Comparison of ENCODE assay signal across 8 cellular contexts in the genomic region with DNA sequence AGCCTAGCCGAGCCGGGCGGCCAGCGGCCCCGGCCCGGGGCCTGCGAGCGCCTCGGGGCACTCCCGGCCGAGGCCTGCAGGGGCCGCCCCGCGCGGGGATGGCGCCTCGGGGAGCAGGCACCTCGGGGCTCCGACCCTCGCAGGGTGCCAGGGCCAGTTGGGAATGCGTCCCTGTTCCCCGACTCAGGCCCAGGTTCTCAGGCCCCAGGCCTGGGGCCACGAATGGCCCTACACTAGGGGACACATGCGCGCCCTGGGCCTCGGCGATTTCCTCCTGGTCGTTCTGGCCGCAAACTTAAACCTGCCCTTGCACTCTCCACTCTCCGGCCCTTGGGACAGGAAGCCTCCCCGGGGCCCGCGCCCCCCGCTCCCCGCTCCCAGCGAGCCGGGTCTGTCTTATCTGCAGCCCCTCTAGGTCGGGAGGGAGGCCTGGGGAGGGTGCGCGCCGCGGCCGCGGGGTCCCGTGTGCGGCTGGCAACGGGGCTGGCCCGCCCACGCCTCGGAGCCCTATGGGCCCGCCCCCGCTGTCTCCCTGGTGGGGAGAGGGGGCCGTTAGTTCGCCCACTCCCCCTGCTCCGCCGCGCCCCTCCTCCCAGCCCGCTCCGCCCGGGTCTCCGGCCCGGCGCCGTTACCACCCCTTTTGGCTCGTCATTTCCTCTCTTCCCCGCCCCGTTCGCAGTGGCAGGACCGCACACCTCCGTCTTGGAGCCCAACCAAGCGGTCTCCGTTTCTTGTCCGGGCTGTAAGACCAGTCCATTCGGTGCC. TPM values are rescaled to one million over a fixed set of nuclear protein-coding genes. Genes with fewer than 3 reads are reported as not detected.
DNase-seq lines count a peak whose midpoint lies in the region; ATAC-seq, FAIRE-seq and TF ChIP-seq lines count a peak whose summit lies in the region.

No MANE protein-coding gene starts in this region.

- no peaks in the 10 kb centered on the region for H3K27me3 ChIP-seq in astrocyte (ENCODE audit: insufficient read depth, low read length)
- no peaks in the 10 kb centered on the region for H3K27me3 ChIP-seq in hepatocyte

- H3K4me1 ChIP-seq in astrocyte (ENCODE audit: insufficient read depth, low read length) (peaks cover 9% of the 10 kb centered on the region), hepatocyte (ENCODE audit: insufficient read depth) (peaks cover 15% of the 10 kb centered on the region)

- H3K9me3 Mint-ChIP-seq in astrocyte (ENCODE audit: unreplicated experiment) = no peaks in the 10 kb centered on the region

- H2AFZ ChIP-seq in astrocyte (ENCODE audit: low read depth, low read length) = peak overlapping the region; percentile 67
- peak overlapping the region; percentile 61 for H2AFZ ChIP-seq in hepatocyte

- H3K9me3 ChIP-seq in astrocyte (ENCODE audit: insufficient read depth, low read depth, low read length) = no peaks in the 10 kb centered on the region
- no peaks in the 10 kb centered on the region for H3K9me3 ChIP-seq in hepatocyte (ENCODE audit: low read depth)

- H4K20me1 ChIP-seq in astrocyte (ENCODE audit: insufficient read depth, low read length) = peaks cover 39% of the 10 kb centered on the region
- peaks cover 32% of the 10 kb centered on the region for H4K20me1 ChIP-seq in hepatocyte (ENCODE audit: insufficient read depth, poor library complexity, severe bottlenecking)

- TF ChIP-seq CTCF in astrocyte (IDR thresholded peaks at IDR 0.05; ENCODE audit: insufficient read depth, low read depth, low read length) = no peak
- TF ChIP-seq CTCF in hepatocyte (IDR thresholded peaks at IDR 0.05; ENCODE audit: poor library complexity) = peak; percentile 36
- peak; percentile 21 for TF ChIP-seq CTCF in retinal pigment epithelial cell (conservative IDR thresholded peaks at IDR 0.05; ENCODE audit: low read depth, low read length)

- peaks cover 53% of the 10 kb centered on the region for H3K79me2 ChIP-seq in astrocyte (ENCODE audit: insufficient read depth, low read length)
- H3K79me2 ChIP-seq in hepatocyte = peaks cover 58% of the 10 kb centered on the region

- H3K4me2 ChIP-seq in astrocyte (ENCODE audit: low read length) (peak overlapping the region; percentile 99), hepatocyte (peak overlapping the region; percentile 93)

- H3K4me3 Mint-ChIP-seq in astrocyte (ENCODE audit: unreplicated experiment) = peak overlapping the region; percentile 86

- peaks cover 21% of the 10 kb centered on the region for H3K4me1 Mint-ChIP-seq in astrocyte (ENCODE audit: low read depth, unreplicated experiment)

- H3K27me3 Mint-ChIP-seq in astrocyte (ENCODE audit: low read depth, unreplicated experiment) = no peaks in the 10 kb centered on the region

- H3K9ac ChIP-seq in astrocyte (ENCODE audit: low read length) = peak overlapping the region; percentile 99

- H3K4me3 ChIP-seq in astrocyte (ENCODE audit: insufficient read depth, low read depth, low read length) (peak overlapping the region; percentile 81), hepatocyte (peak overlapping the region; percentile 88), retinal pigment epithelial cell (ENCODE audit: low read length) (peak overlapping the region; percentile 86)

- H3K36me3 Mint-ChIP-seq in astrocyte (ENCODE audit: low read depth, unreplicated experiment) = no peaks in the 10 kb centered on the region

- peak; percentile 92 for FAIRE-seq in GM12891 (lab: Jason Lieb, UNC)
- FAIRE-seq in astrocyte (lab: Jason Lieb, UNC) = no peak

- ATAC-seq in HG02798 (IDR thresholded peaks at IDR 0.05; ENCODE audit: poor library complexity, unreplicated experiment) = peak; percentile 30
- no peak for ATAC-seq in HG03469 (IDR thresholded peaks at IDR 0.05; ENCODE audit: unreplicated experiment)

- no peaks in the 10 kb centered on the region for H3K9me2 ChIP-seq in hepatocyte (replicated peaks; ENCODE audit: insufficient read depth)

- peak; percentile 91 for TF ChIP-seq POLR2A in GM12891 (IDR thresholded peaks at IDR 0.05; ENCODE audit: low read depth, low read length)

- under 1% methylated on average over 43 of the region's 74 CpGs for WGBS in hepatocyte (ENCODE audit: low lambda C conversion rate, missing lambda C conversion rate)

- H3K27ac ChIP-seq in astrocyte (ENCODE audit: low read depth, low read length) (peak overlapping the region; percentile 95), hepatocyte (peak overlapping the region; percentile 99)

- H3K36me3 ChIP-seq in astrocyte (ENCODE audit: insufficient read depth, low read length) = peaks cover 6% of the 10 kb centered on the region
- no peaks in the 10 kb centered on the region for H3K36me3 ChIP-seq in hepatocyte (replicated peaks; ENCODE audit: insufficient read depth, low read depth)

- peak overlapping the region; percentile 95 for H3K27ac Mint-ChIP-seq in astrocyte (ENCODE audit: unreplicated experiment)

- DNase-seq in GM12891 (ENCODE audit: insufficient read length, low spot score) = peak; percentile 30
- DNase-seq in NCI-H146 treated with DMSO at 0.1 percent for 48 hours (lab: John Stamatoyannopoulos, UW; ENCODE audit: unreplicated experiment) = peak; percentile 83
- peak; percentile 76 for DNase-seq in T-helper 9 cell
- DNase-seq in astrocyte (ENCODE audit: low read depth) = peak; percentile 70
- DNase-seq in hepatocyte (ENCODE audit: low spot score) = peak; percentile 92
- DNase-seq in retinal pigment epithelial cell (ENCODE audit: low read depth) = peak; percentile 68

TF ChIP-seq in GM12891, 5 proteins besides CTCF, POLR2A, EP300 and RAD21:
- peak; percentile 92 for TF ChIP-seq TAF1 (IDR thresholded peaks at IDR 0.05; ENCODE audit: low read depth, low read length)
- no peak for TF ChIP-seq PAX5 (IDR thresholded peaks at IDR 0.05; ENCODE audit: insufficient read depth, low read length, severe bottlenecking)
- peak; percentile 29; the same call in 1 of the 2 replicates for TF ChIP-seq SPI1 (IDR thresholded peaks at IDR 0.05; ENCODE audit: low read depth, low read length)
- TF ChIP-seq POU2F2 (IDR thresholded peaks at IDR 0.05; ENCODE audit: low read depth, low read length) = peak; percentile 56; the same call in 1 of the 2 replicates
- TF ChIP-seq POLR2AphosphoS5 (IDR thresholded peaks at IDR 0.05; ENCODE audit: low read depth, low read length) = peak; percentile 89

RNA-seq across cellular contexts. Expression of gene NFYA, which starts 0.6 kb away (rescaled TPM):
- polyA plus RNA-seq in GM12891 (2012; ENCODE audit: low read depth, missing spikeins) = 15.7 TPM
- total RNA-seq in astrocyte (26.7 and 27.8 TPM in 2 replicates), hepatocyte (25.2 TPM in 2 replicates)
- 16.8 and 18.7 TPM in 2 replicates for polyA plus RNA-seq in hepatocyte

RNA-seq across cellular contexts. Expression of gene OARD1, which starts 1.2 kb away (rescaled TPM):
- 41.3 TPM for polyA plus RNA-seq in GM12891 (2012; ENCODE audit: low read depth, missing spikeins)
- total RNA-seq in astrocyte (10.6 and 14.3 TPM in 2 replicates), hepatocyte (28.0 and 31.2 TPM in 2 replicates)
- polyA plus RNA-seq in hepatocyte = 37.7 and 46.4 TPM in 2 replicates

RNA-seq across cellular contexts. Expression of gene APOBEC2, which starts 20.4 kb away (rescaled TPM):
- polyA plus RNA-seq in GM12891 (2012; ENCODE audit: low read depth, missing spikeins) = not detected
- total RNA-seq in astrocyte = not detected in 2 replicates
- total RNA-seq in hepatocyte = 2.9 and 3.1 TPM in 2 replicates
- polyA plus RNA-seq in hepatocyte = 2.8 and 4.3 TPM in 2 replicates

RNA-seq across cellular contexts. Expression of gene TSPO2, which starts 31.1 kb away (rescaled TPM):
- not detected for polyA plus RNA-seq in GM12891 (2012; ENCODE audit: low read depth, missing spikeins)
- total RNA-seq in astrocyte = not detected in 2 replicates
- total RNA-seq in hepatocyte = 0.27 TPM in 1 of 2 replicates, not detected in the other
- polyA plus RNA-seq in hepatocyte = 0.36 and 2.7 TPM in 2 replicates

RNA-seq across cellular contexts. Expression of gene UNC5CL, which starts 34.4 kb away (rescaled TPM):
- 0.31 TPM for polyA plus RNA-seq in GM12891 (2012; ENCODE audit: low read depth, missing spikeins)
- 0.27 and 0.29 TPM in 2 replicates for total RNA-seq in astrocyte
- total RNA-seq in hepatocyte = 38.1 and 42.9 TPM in 2 replicates
- polyA plus RNA-seq in hepatocyte = 37.1 and 41.3 TPM in 2 replicates

Comparison
In these comparisons a context has a peak if more than half of its experiments do, and no peak if none do; other contexts are left out.
1. DNase-seq: peak in every context shown above with its lines; median percentile 92 in hepatocyte; 83 in NCI-H146 treated with DMSO at 0.1 percent for 48 hours; 76 in T-helper 9 cell; 70 in astrocyte; 68 in retinal pigment epithelial cell; 30 in GM12891.